8 cellular contexts compared by ENCODE assay signal in genomic region chr19:29671393-29672076, GRCh38. TPM values are rescaled to one million over a fixed set of nuclear protein-coding genes. Genes with fewer than 3 reads are reported as not detected.
DNase-seq lines count a peak whose midpoint lies in the region; ATAC-seq lines count a peak whose summit lies in the region.

No MANE protein-coding gene starts in this region.

- no peaks in the 10 kb centered on the region for H3K27me3 Mint-ChIP-seq in central memory CD8-positive, alpha-beta T cell
- no peaks in the 10 kb centered on the region for H3K27me3 Mint-ChIP-seq in naive thymus-derived CD8-positive, alpha-beta T cell

- POLR2A ChIA-PET in naive thymus-derived CD8-positive, alpha-beta T cell (lab: Charles Lee), result interaction anchor here (0.7 to 12.5 kb wide), 8 partner anchors 10 to 65 kb away, joined by 3 to 111 read pairs (median 22); partner anchors contain the start of genes C19orf12 and POP4

- DNase-seq in Caki2 (ENCODE audit: low read depth) (peak; percentile 97), superior temporal gyrus (ENCODE audit: extremely low spot score) (peak; percentile 40), NCI-H1417 treated with DMSO at 0.1 percent for 48 hours (lab: John Stamatoyannopoulos, UW) (no peak)
- peak; percentile 74 for DNase-seq in activated CD4-positive, CD25-positive, alpha-beta regulatory T cell treated with anti-CD3 and anti-CD28 coated beads, Interleukin-2, amount 50 U/mL, for 16 hours (ENCODE audit: low read depth, low spot score)
- peak; percentile 73 to 86 for DNase-seq in central memory CD8-positive, alpha-beta T cell (ENCODE audit: low spot score in 2 of 2)
- DNase-seq in naive thymus-derived CD8-positive, alpha-beta T cell, result peak; percentile 46 to 91 (median 72)

- peaks cover 73% of the 10 kb centered on the region for H3K4me1 Mint-ChIP-seq in central memory CD8-positive, alpha-beta T cell
- peaks cover 37 to 93% (median 88%) of the 10 kb centered on the region in 4 donors for H3K4me1 Mint-ChIP-seq in naive thymus-derived CD8-positive, alpha-beta T cell

- peak overlapping the region; percentile 98 for H3K27ac Mint-ChIP-seq in central memory CD8-positive, alpha-beta T cell (ENCODE audit: low read depth)
- H3K27ac Mint-ChIP-seq in naive thymus-derived CD8-positive, alpha-beta T cell, result peak overlapping the region; percentile 90 to 99 (median 98)

- ATAC-seq in GM19438 (IDR thresholded peaks at IDR 0.05; ENCODE audit: low read depth, unreplicated experiment), result peak; percentile 57
- peak; percentile 69 for ATAC-seq in HG03460 (IDR thresholded peaks at IDR 0.05; ENCODE audit: unreplicated experiment)
- ATAC-seq in central memory CD8-positive, alpha-beta T cell (replicated peaks; ENCODE audit: extremely low read depth, poor library complexity, severe bottlenecking), result peak; percentile 67
- peak; percentile 47 to 54 for ATAC-seq in naive thymus-derived CD8-positive, alpha-beta T cell

- peak overlapping the region; percentile 90 for H3K4me3 Mint-ChIP-seq in central memory CD8-positive, alpha-beta T cell
- peak overlapping the region; percentile 63 to 94 (median 84) for H3K4me3 Mint-ChIP-seq in naive thymus-derived CD8-positive, alpha-beta T cell

- H3K9me3 Mint-ChIP-seq in central memory CD8-positive, alpha-beta T cell, result no peaks in the 10 kb centered on the region
- H3K9me3 Mint-ChIP-seq in naive thymus-derived CD8-positive, alpha-beta T cell, result no peaks in the 10 kb centered on the region

- peaks cover 52% of the 10 kb centered on the region for H3K36me3 Mint-ChIP-seq in central memory CD8-positive, alpha-beta T cell (ENCODE audit: insufficient read depth)
- peaks cover 0 to 24% (median 3%) of the 10 kb centered on the region in 3 donors for H3K36me3 Mint-ChIP-seq in naive thymus-derived CD8-positive, alpha-beta T cell

- in situ Hi-C loops in Caki2 (cut with HindIII; ENCODE audit: low pct_unique_long_range_greater_than_20kb, low sequenced_read_pairs), result no loop called here

RNA-seq across cellular contexts. Expression of gene PLEKHF1, which starts 6.3 kb away (rescaled TPM):
- total RNA-seq in Caki2 (2014; rRNA removed; shearing (Covaris generic); ENCODE audit: low replicate concordance), result 27.5 and 31.4 TPM in 2 replicates
- 10 to 100 TPM; 18.0 to 19.8 TPM for total RNA-seq in naive thymus-derived CD8-positive, alpha-beta T cell
- polyA plus RNA-seq in naive thymus-derived CD8-positive, alpha-beta T cell, result 10 to 100 TPM in 2 of 3 donors, 1 to 10 TPM in 1; 3.8 to 19.7 (median 15.5) TPM

RNA-seq across cellular contexts. Expression of gene C19orf12, which starts 43.5 kb away (rescaled TPM):
- 20.9 and 49.2 TPM in 2 replicates for total RNA-seq in Caki2 (2014; rRNA removed; shearing (Covaris generic); ENCODE audit: low replicate concordance)
- total RNA-seq in naive thymus-derived CD8-positive, alpha-beta T cell, result 10 to 100 TPM; 23.2 to 23.8 TPM
- polyA plus RNA-seq in naive thymus-derived CD8-positive, alpha-beta T cell, result 10 to 100 TPM; 16.7 to 32.3 (median 19.8) TPM
